ENCODE assay signal across 8 cellular contexts in the genomic region with DNA sequence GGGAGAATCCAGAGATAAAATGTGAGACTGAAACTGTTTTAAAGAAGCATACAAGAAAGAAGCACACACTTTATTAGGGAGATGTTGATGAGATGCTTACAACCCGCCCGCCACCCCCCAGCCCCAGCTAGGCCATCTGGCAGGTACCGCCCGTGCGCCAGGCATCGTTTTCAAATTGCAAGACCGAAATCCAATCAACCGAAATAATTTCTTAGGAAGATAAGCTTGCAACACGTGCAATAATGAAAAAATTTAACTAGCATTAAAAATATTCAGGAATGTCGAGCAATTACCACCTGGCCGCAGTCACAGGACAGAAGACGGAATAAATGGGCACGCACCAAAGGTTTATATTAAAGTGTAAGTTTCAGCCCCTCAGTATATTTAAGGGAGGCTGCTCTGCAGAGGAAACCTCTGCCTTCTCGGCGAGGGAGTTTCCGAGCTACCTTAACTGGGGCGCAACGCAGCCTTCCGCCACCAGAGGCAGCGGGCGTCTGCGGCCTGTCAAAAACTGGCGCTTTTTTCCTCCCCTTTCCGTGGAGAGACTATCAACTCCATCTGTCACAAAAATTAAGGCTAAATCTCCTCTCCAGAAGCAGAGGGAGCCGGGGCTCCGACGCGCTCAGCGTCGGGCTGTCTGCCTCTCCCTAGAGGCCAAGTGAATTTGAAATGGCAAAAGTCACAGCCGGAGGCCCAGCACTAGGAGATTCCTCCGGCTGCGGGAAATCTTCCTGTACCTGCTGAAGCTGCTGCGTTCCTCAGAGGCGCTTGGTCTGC. TPM values are rescaled to one million over a fixed set of nuclear protein-coding genes. Genes with fewer than 3 reads are reported as not detected.
A peak's percentile ranks its signal among the peaks of the same experiment; 100 is the strongest.
DNase-seq lines count a peak whose midpoint lies in the region; ATAC-seq and TF ChIP-seq lines count a peak whose summit lies in the region.

No MANE protein-coding gene starts in this region.

- H3K4me3 ChIP-seq in BLaER1 (peak overlapping the region; percentile 90), OCI-LY7 (ENCODE audit: low read depth, low read length, poor library complexity, severe bottlenecking) (peak overlapping the region; percentile 70)
- peak overlapping the region; percentile 47 for H3K4me3 ChIP-seq in naive thymus-derived CD4-positive, alpha-beta T cell (ENCODE audit: low read length)

- H3K4me3 Mint-ChIP-seq in naive thymus-derived CD4-positive, alpha-beta T cell, result peak overlapping the region; percentile 80 to 95 (median 90)
- H3K4me3 Mint-ChIP-seq in stimulated activated effector memory CD8-positive, alpha-beta T cell treated with anti-CD3 and anti-CD28 coated beads, Interleukin-12 subunit alpha, Interleukin-12 subunit beta, amount 100 ng/mL, for 72 hours, result peak overlapping the region; percentile 73

- H3K4me1 ChIP-seq in BLaER1, result peaks cover 34% of the 10 kb centered on the region
- peaks cover 4% of the 10 kb centered on the region for H3K4me1 ChIP-seq in OCI-LY7 (ENCODE audit: insufficient read depth, low read length, poor library complexity, severe bottlenecking)
- peaks cover 5 to 13% of the 10 kb centered on the region in 2 donors for H3K4me1 ChIP-seq in naive thymus-derived CD4-positive, alpha-beta T cell (ENCODE audit: control insufficient read depth in 2 of 2, insufficient read depth in 2 of 2, low read length in 2 of 2)

- H2AFZ ChIP-seq in OCI-LY7 (ENCODE audit: low read length), result peak overlapping the region; percentile 64

- H3K9ac ChIP-seq in BLaER1, result peak overlapping the region; percentile 71

- H3K9me3 ChIP-seq in BLaER1 (peaks cover 26% of the 10 kb centered on the region), OCI-LY7 (ENCODE audit: low read length) (no peaks in the 10 kb centered on the region)
- H3K9me3 ChIP-seq in naive thymus-derived CD4-positive, alpha-beta T cell (ENCODE audit: control insufficient read depth in 2 of 3, low read length in 3 of 3), result no peaks in the 10 kb centered on the region

- intact Hi-C loops in OCI-LY7 (cut with micrococcal nuclease; ENCODE audit: unreplicated experiment), result no loop called here
- intact Hi-C loops in naive thymus-derived CD4-positive, alpha-beta T cell (cut with micrococcal nuclease), result loop anchor here in 1 of 2 donors (1.0 to 10.0 kb wide), 5 partner anchors 376 to 1439 kb away; a partner anchor contains a TSS

- H3K9me2 ChIP-seq in OCI-LY7 (ENCODE audit: insufficient read depth, low read length), result no peaks in the 10 kb centered on the region

- H3K36me3 ChIP-seq in BLaER1, result no peaks in the 10 kb centered on the region
- H3K36me3 ChIP-seq in OCI-LY7 (ENCODE audit: insufficient read depth, low read length), result no peaks in the 10 kb centered on the region
- peaks cover 0 to 3% (median 0%) of the 10 kb centered on the region in 3 experiments for H3K36me3 ChIP-seq in naive thymus-derived CD4-positive, alpha-beta T cell (ENCODE audit: control insufficient read depth in 2 of 3, insufficient read depth in 3 of 3, low read length in 3 of 3)

- peaks cover 9% of the 10 kb centered on the region; the same call in 1 of the 2 replicates for H3K27me3 ChIP-seq in BLaER1
- H3K27me3 ChIP-seq in naive thymus-derived CD4-positive, alpha-beta T cell (ENCODE audit: control insufficient read depth in 2 of 2, insufficient read depth in 2 of 2, low read length in 2 of 2), result peaks cover 6 to 16% of the 10 kb centered on the region in 2 donors

- peak; percentile 68 for ATAC-seq in HG03442 (IDR thresholded peaks at IDR 0.05; ENCODE audit: unreplicated experiment)
- ATAC-seq in naive thymus-derived CD4-positive, alpha-beta T cell, result peak; percentile 80
- peak; percentile 71 for ATAC-seq in stimulated activated effector memory CD8-positive, alpha-beta T cell treated with anti-CD3 and anti-CD28 coated beads, Interleukin-12 subunit alpha, Interleukin-12 subunit beta, amount 100 ng/mL, for 72 hours

- peaks cover 11 to 35% (median 19%) of the 10 kb centered on the region in 5 donors for H3K27me3 Mint-ChIP-seq in naive thymus-derived CD4-positive, alpha-beta T cell

- peak; percentile 38 for DNase-seq in GM19240 (ENCODE audit: insufficient read length, low spot score)
- DNase-seq in OCI-LY7 (ENCODE audit: low spot score), result peak; percentile 72
- peak; percentile 43 for DNase-seq in activated T-helper 1 cell treated with Interleukin-2 at 50 U/mL for 16 hours (ENCODE audit: low read depth)
- peak; percentile 85 for DNase-seq in fibroblast of gingiva (ENCODE audit: low read depth)
- peak; percentile 50 to 70 (median 66) for DNase-seq in naive thymus-derived CD4-positive, alpha-beta T cell
- DNase-seq in stimulated activated effector memory CD8-positive, alpha-beta T cell treated with anti-CD3 and anti-CD28 coated beads, Interleukin-12 subunit alpha, Interleukin-12 subunit beta, amount 100 ng/mL, for 72 hours (ENCODE audit: low spot score in 2 of 2), result peak; percentile 41 to 83

- no peaks in the 10 kb centered on the region for H3K36me3 Mint-ChIP-seq in naive thymus-derived CD4-positive, alpha-beta T cell
- H3K36me3 Mint-ChIP-seq in stimulated activated effector memory CD8-positive, alpha-beta T cell treated with anti-CD3 and anti-CD28 coated beads, Interleukin-12 subunit alpha, Interleukin-12 subunit beta, amount 100 ng/mL, for 72 hours, result no peaks in the 10 kb centered on the region

- H3K4me1 Mint-ChIP-seq in naive thymus-derived CD4-positive, alpha-beta T cell, result peaks cover 7 to 26% (median 15%) of the 10 kb centered on the region in 7 donors
- H3K4me1 Mint-ChIP-seq in stimulated activated effector memory CD8-positive, alpha-beta T cell treated with anti-CD3 and anti-CD28 coated beads, Interleukin-12 subunit alpha, Interleukin-12 subunit beta, amount 100 ng/mL, for 72 hours, result peaks cover 18% of the 10 kb centered on the region

- H3K27ac ChIP-seq in BLaER1, result no peak overlapping the region
- no peak overlapping the region for H3K27ac ChIP-seq in OCI-LY7 (ENCODE audit: low read depth, low read length, poor library complexity, severe bottlenecking)
- no peak overlapping the region for H3K27ac ChIP-seq in naive thymus-derived CD4-positive, alpha-beta T cell (ENCODE audit: low read depth, low read length)

- peak; percentile 76 for TF ChIP-seq CTCF in OCI-LY7 (conservative IDR thresholded peaks at IDR 0.05; ENCODE audit: low read length)

- BruUV-seq in OCI-LY7 (replicated peaks; lab: Mats Ljungman, UMichigan), result no TSS peak

- no peaks in the 10 kb centered on the region for H3K79me2 ChIP-seq in OCI-LY7 (ENCODE audit: insufficient read depth, low read depth, low read length)

- H3K4me2 ChIP-seq in BLaER1 (peak overlapping the region; percentile 93), OCI-LY7 (ENCODE audit: low read length) (peak overlapping the region; percentile 95)

- peaks cover 15% of the 10 kb centered on the region; the same call in 1 of the 2 replicates for H4K20me1 ChIP-seq in BLaER1
- no peaks in the 10 kb centered on the region for H4K20me1 ChIP-seq in OCI-LY7 (ENCODE audit: insufficient read depth, low read length)

- POLR2A ChIA-PET in OCI-LY7 (lab: Charles Lee), result interaction anchor here (0.7 to 1.1 kb wide), 2 partner anchors 10 to 315 kb away, joined by 3 read pairs; no protein-coding TSS in a partner anchor
- POLR2A ChIA-PET in naive thymus-derived CD4-positive, alpha-beta T cell (lab: Charles Lee), result no interaction called here

- peak overlapping the region in 5 of 9 donors; percentile 13 to 75 (median 52) for H3K27ac Mint-ChIP-seq in naive thymus-derived CD4-positive, alpha-beta T cell
- no peak overlapping the region for H3K27ac Mint-ChIP-seq in stimulated activated effector memory CD8-positive, alpha-beta T cell treated with anti-CD3 and anti-CD28 coated beads, Interleukin-12 subunit alpha, Interleukin-12 subunit beta, amount 100 ng/mL, for 72 hours

- peaks cover 0 to 3% (median 0%) of the 10 kb centered on the region in 11 donors for H3K9me3 Mint-ChIP-seq in naive thymus-derived CD4-positive, alpha-beta T cell
- H3K9me3 Mint-ChIP-seq in stimulated activated effector memory CD8-positive, alpha-beta T cell treated with anti-CD3 and anti-CD28 coated beads, Interleukin-12 subunit alpha, Interleukin-12 subunit beta, amount 100 ng/mL, for 72 hours, result peaks cover 2% of the 10 kb centered on the region

- CTCF ChIA-PET in OCI-LY7 (lab: Charles Lee; ENCODE audit: unreplicated experiment), result no interaction called here
- CTCF ChIA-PET in naive thymus-derived CD4-positive, alpha-beta T cell (lab: Charles Lee), result interaction anchor here (0.6 to 2.3 kb wide), 4 partner anchors 9 to 889 kb away, joined by 3 to 7 read pairs (median 4); no protein-coding TSS in a partner anchor

RNA-seq across cellular contexts. Expression of a gene that starts 1.0 kb away (rescaled TPM):
- 0.23 TPM in 1 of 2 replicates, not detected in the other for total RNA-seq in OCI-LY7 (2014; rRNA removed; shearing (Covaris generic))
- total RNA-seq in OCI-LY7 (2022), result not detected in 2 replicates
- total RNA-seq in naive thymus-derived CD4-positive, alpha-beta T cell, result under 1 TPM; 0.07 to 0.51 (median 0.16) TPM
- under 1 TPM in 1 of 2 donors, not detected in 1; 0.18 TPM for polyA plus RNA-seq in naive thymus-derived CD4-positive, alpha-beta T cell
